In the genomic region with DNA sequence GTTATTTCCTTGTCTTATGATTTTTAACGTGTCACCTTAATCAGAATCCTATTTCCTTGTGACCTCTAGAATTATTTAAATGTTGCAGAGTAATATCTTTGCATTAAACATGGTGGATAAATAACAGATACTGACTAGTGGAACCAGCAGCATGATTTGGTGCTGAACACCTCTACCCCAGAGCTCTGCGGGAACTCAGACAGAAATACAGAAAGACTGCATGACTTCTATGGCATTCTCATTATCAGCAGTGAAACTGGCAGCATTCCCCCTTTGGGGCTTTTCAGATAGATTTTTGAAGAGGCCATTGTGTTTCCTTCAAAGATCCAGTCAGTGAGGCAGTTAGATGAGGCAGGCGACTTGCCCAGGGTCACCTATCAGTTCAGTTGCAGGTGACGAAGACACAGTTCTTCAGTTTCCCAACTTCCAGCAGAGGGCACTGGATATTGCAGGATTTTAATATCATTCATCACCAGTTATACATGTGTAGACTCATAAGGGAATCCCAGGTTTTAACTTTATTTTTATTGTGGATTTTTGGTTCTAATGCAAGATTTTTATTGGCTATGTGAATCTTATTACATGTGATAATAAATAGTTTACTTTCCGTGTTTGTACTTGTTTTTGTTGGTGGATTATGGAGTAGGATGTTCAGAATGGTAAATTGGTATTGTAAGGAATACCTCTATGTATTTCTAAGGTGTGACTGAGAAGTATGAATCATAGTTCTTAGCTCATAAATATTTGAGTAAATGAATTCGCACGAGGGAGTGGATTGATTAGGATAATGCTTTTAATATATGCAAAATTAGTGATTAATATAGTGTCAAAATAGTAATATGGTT, we compare ENCODE assay signal across 9 cellular contexts.
DNase-seq lines count a peak whose midpoint lies in the region; ATAC-seq and TF ChIP-seq lines count a peak whose summit lies in the region.
"Had no signal": no experiment of that assay in that cellular context is flagged by ENCODE, and none has a peak within 500 bp of the region (broad histone marks: within the 10 kb centered on the region; RNA-seq: fewer than 3 reads in every experiment).

No MANE protein-coding gene starts in this region.

- WGBS in aorta, 2 donors, result 62 to 75% methylated on average over 7 of the region's 7 CpGs

- no peak for ATAC-seq in aorta (ENCODE audit: low FRiP score)
- ATAC-seq in GM18505 (IDR thresholded peaks at IDR 0.05; ENCODE audit: unreplicated experiment), result no peak

- no peak for TF ChIP-seq POLR2A in GM18505 (IDR thresholded peaks at IDR 0.05; ENCODE audit: borderline replicate concordance, extremely low read depth, insufficient read depth, insufficient read length)

- H3K27ac ChIP-seq in aorta (ENCODE audit: low read depth in 1 of 2, low read length in 2 of 2), result no peak overlapping the region
- H3K27ac ChIP-seq: HL-60 had no signal

- peak; percentile 66 for TF ChIP-seq CTCF in choroid plexus epithelial cell (conservative IDR thresholded peaks at IDR 0.05; ENCODE audit: low read depth, low read length)
- TF ChIP-seq CTCF in nephron (IDR thresholded peaks at IDR 0.05; ENCODE audit: unreplicated experiment in 3 of 3), result peak; percentile 31 to 55 (median 42)

- H3K4me3 Mint-ChIP-seq in nephron, result no peak overlapping the region
- no peak overlapping the region for H3K4me3 Mint-ChIP-seq in T-helper 2 cell treated with Interferon-gamma antibody and Interleukin-4, amounts not matched to agents 5 μg/mL and 100 μg/mL, for 36 hours

- H3K9me3 ChIP-seq in aorta (ENCODE audit: control insufficient read depth, low read length), result no peaks in the 10 kb centered on the region

- H3K4me3 ChIP-seq in choroid plexus epithelial cell (ENCODE audit: low read depth, low read length), result no peak overlapping the region
- H3K4me3 ChIP-seq in aorta (ENCODE audit: low read length in 2 of 2), result no peak overlapping the region

- H3K27me3 ChIP-seq in aorta (ENCODE audit: control insufficient read depth in 1 of 2, insufficient read depth in 2 of 2, low read length in 1 of 2), result no peaks in the 10 kb centered on the region

- peak; percentile 47 for DNase-seq in EH (ENCODE audit: low read depth)
- peak; percentile 44 for DNase-seq in NCI-H2029 (lab: John Stamatoyannopoulos, UW)
- peak; percentile 56 for DNase-seq in choroid plexus epithelial cell (ENCODE audit: low read depth)
- no peak for DNase-seq in OCI-M2 (lab: John Stamatoyannopoulos, UW; ENCODE audit: unreplicated experiment)
- DNase-seq in T-helper 2 cell treated with Interferon-gamma antibody and Interleukin-4, amounts not matched to agents 5 μg/mL and 100 μg/mL, for 36 hours (ENCODE audit: low spot score), result no peak
- no peak for DNase-seq in aorta

- H3K4me1 Mint-ChIP-seq in nephron, result no peaks in the 10 kb centered on the region
- no peaks in the 10 kb centered on the region for H3K4me1 Mint-ChIP-seq in T-helper 2 cell treated with Interferon-gamma antibody and Interleukin-4, amounts not matched to agents 5 μg/mL and 100 μg/mL, for 36 hours (ENCODE audit: low read depth)

- no peaks in the 10 kb centered on the region for H3K4me1 ChIP-seq in aorta (ENCODE audit: control insufficient read depth in 1 of 2, insufficient read depth in 2 of 2, low read length in 2 of 2)

- peaks cover 2 to 7% of the 10 kb centered on the region in 2 donors for H3K36me3 ChIP-seq in aorta (ENCODE audit: control insufficient read depth in 1 of 2, insufficient read depth in 2 of 2, low read length in 1 of 2)

- intact Hi-C loops in aorta (cut with DNase I), result loop anchor here in 1 of 2 donors (10.0 kb wide), 1 partner anchor 227 kb away; no protein-coding TSS in a partner anchor

- peaks cover 59% of the 10 kb centered on the region for H3K36me3 Mint-ChIP-seq in nephron (ENCODE audit: low read depth)
- no peaks in the 10 kb centered on the region for H3K36me3 Mint-ChIP-seq in T-helper 2 cell treated with Interferon-gamma antibody and Interleukin-4, amounts not matched to agents 5 μg/mL and 100 μg/mL, for 36 hours (ENCODE audit: low read depth)

- no peaks in the 10 kb centered on the region for H3K9me3 Mint-ChIP-seq in nephron
- H3K9me3 Mint-ChIP-seq in T-helper 2 cell treated with Interferon-gamma antibody and Interleukin-4, amounts not matched to agents 5 μg/mL and 100 μg/mL, for 36 hours, result no peaks in the 10 kb centered on the region

- no peaks in the 10 kb centered on the region for H3K27me3 Mint-ChIP-seq in nephron (ENCODE audit: low read depth)
- H3K27me3 Mint-ChIP-seq in T-helper 2 cell treated with Interferon-gamma antibody and Interleukin-4, amounts not matched to agents 5 μg/mL and 100 μg/mL, for 36 hours (ENCODE audit: low read depth), result no peaks in the 10 kb centered on the region

- no peak overlapping the region for H3K27ac Mint-ChIP-seq in nephron
- no peak overlapping the region for H3K27ac Mint-ChIP-seq in T-helper 2 cell treated with Interferon-gamma antibody and Interleukin-4, amounts not matched to agents 5 μg/mL and 100 μg/mL, for 36 hours

Comparison
In these comparisons a context has a peak if more than half of its experiments do, and no peak if none do; other contexts are left out.
1. DNase-seq: peak in EH (single experiment), NCI-H2029 (single experiment) and choroid plexus epithelial cell (single experiment); none in OCI-M2 (single experiment), T-helper 2 cell treated with Interferon-gamma antibody and Interleukin-4, amounts not matched to agents 5 μg/mL and 100 μg/mL, for 36 hours (single experiment) and aorta (0 of 2).